ENCODE assay signal across 17 cellular contexts in the genomic region with DNA sequence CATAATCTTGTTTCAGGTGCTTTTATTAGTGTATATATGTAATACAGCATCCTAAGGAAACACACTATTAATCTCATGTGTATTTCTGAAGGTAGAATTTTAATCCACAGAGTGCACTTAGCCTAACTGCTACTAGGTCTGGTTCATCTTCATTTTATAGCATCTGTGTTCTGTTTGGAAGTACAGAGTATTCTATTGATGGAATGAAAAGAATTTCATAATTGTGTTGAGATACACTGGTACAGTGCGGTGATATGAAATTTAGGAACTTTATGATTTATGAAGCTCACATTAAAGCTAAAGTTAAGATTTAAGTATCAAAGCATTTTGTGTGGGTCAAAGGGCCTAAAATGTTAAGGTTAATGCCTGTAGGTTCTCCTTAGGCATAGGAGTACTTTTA. TPM values are rescaled to one million over a fixed set of nuclear protein-coding genes. Genes with fewer than 3 reads are reported as not detected.
DNase-seq lines count a peak whose midpoint lies in the region; ATAC-seq and TF ChIP-seq lines count a peak whose summit lies in the region.
"Had no signal": no experiment of that assay in that cellular context is flagged by ENCODE, and none has a peak within 500 bp of the region (broad histone marks: within the 10 kb centered on the region; RNA-seq: fewer than 3 reads in every experiment).

No MANE protein-coding gene starts in this region.

- H3K4me1 ChIP-seq in endocrine pancreas (ENCODE audit: control insufficient read depth, insufficient read depth, low read length) (peaks cover 46% of the 10 kb centered on the region), spleen (peaks cover 0 to 5% (median 0%) of the 10 kb centered on the region in 6 donors)
- H3K4me1 ChIP-seq: Caco-2 had no signal

- peaks cover 2% of the 10 kb centered on the region for H3K9me3 Mint-ChIP-seq in nephron
- H3K9me3 Mint-ChIP-seq in activated CD4-positive, alpha-beta T cell treated with anti-CD3 and anti-CD28 coated beads for 36 hours (ENCODE audit: low read depth) = peaks cover 4% of the 10 kb centered on the region

- H3K9ac ChIP-seq in SK-N-MC (ENCODE audit: insufficient read length) (no peak overlapping the region), endocrine pancreas (ENCODE audit: control insufficient read depth, insufficient read depth, low read length) (no peak overlapping the region)
- H3K9ac ChIP-seq: KMS-11 had no signal

- no peak for TF ChIP-seq POLR2A in spleen (IDR thresholded peaks at IDR 0.05)

- H3K27ac ChIP-seq in SK-N-MC = no peak overlapping the region
- peak overlapping the region in 3 of 8 donors; percentile 14 to 35 (median 23) for H3K27ac ChIP-seq in spleen
- H3K27ac ChIP-seq: KMS-11 had no signal

- H3K36me3 ChIP-seq in SK-N-MC (ENCODE audit: insufficient read depth, low read length) (peaks cover 30% of the 10 kb centered on the region; the same call in 1 of the 2 replicates), endocrine pancreas (ENCODE audit: control insufficient read depth, insufficient read depth, low read length) (no peaks in the 10 kb centered on the region), spleen (peaks cover 0 to 13% (median 0%) of the 10 kb centered on the region in 6 donors)

- intact Hi-C loops in spleen (cut with DNase I; ENCODE audit: low total_unique reads) = no loop called here
- intact Hi-C loops in activated CD4-positive, alpha-beta T cell treated with anti-CD3 and anti-CD28 coated beads for 36 hours (cut with DNase I, micrococcal nuclease) = no loop called here

- no peak for DNase-seq in SK-N-MC (ENCODE audit: low read depth, low spot score)
- DNase-seq in spleen = no peak
- DNase-seq in SK-N-DZ (ENCODE audit: low spot score) = no peak
- no peak for DNase-seq in activated CD4-positive, alpha-beta T cell treated with anti-CD3 and anti-CD28 coated beads for 36 hours
- DNase-seq: Caco-2; CD4-positive, CD25-positive, alpha-beta regulatory T cell; EL; NCI-H1048; NCI-H146; NCI-H2081 treated with DMSO at 0.1 percent for 48 hours; NCI-H2227 treated with DMSO at 0.1 percent for 48 hours; NCI-H524 treated with DMSO at 0.1 percent for 48 hours had no signal

- H3K27me3 Mint-ChIP-seq in nephron (ENCODE audit: low read depth) = peaks cover 25% of the 10 kb centered on the region
- peaks cover 27% of the 10 kb centered on the region for H3K27me3 Mint-ChIP-seq in activated CD4-positive, alpha-beta T cell treated with anti-CD3 and anti-CD28 coated beads for 36 hours

- ATAC-seq in HG02678 (IDR thresholded peaks at IDR 0.05; ENCODE audit: unreplicated experiment) = no peak
- ATAC-seq in activated CD4-positive, alpha-beta T cell treated with anti-CD3 and anti-CD28 coated beads for 36 hours = no peak
- ATAC-seq: Panc1 had no signal

- WGBS in spleen, 5 donors = 66 to 85% (median 79%) methylated on average over 1 of the region's 1 CpG

- POLR2A ChIA-PET in activated CD4-positive, alpha-beta T cell treated with anti-CD3 and anti-CD28 coated beads for 36 hours (lab: Charles Lee) = no interaction called here

- peaks cover 8% of the 10 kb centered on the region for H3K4me1 Mint-ChIP-seq in nephron
- peaks cover 5% of the 10 kb centered on the region for H3K4me1 Mint-ChIP-seq in activated CD4-positive, alpha-beta T cell treated with anti-CD3 and anti-CD28 coated beads for 36 hours

- TF ChIP-seq CTCF in nephron (IDR thresholded peaks at IDR 0.05; ENCODE audit: unreplicated experiment in 3 of 3) (no peak), spleen (IDR thresholded peaks at IDR 0.05 in 8 of 11, conservative IDR thresholded peaks at IDR 0.05 in 3 of 11) (no peak)

- H3K4me3 ChIP-seq in SK-N-MC (peak overlapping the region; percentile 76), endocrine pancreas (ENCODE audit: control insufficient read depth, insufficient read depth, low read length) (peak overlapping the region; percentile 96), spleen (peak overlapping the region; percentile 22 to 75 (median 58))

- CTCF ChIA-PET in activated CD4-positive, alpha-beta T cell treated with anti-CD3 and anti-CD28 coated beads for 36 hours (lab: Charles Lee) = no interaction called here

- H3K4me3 Mint-ChIP-seq in nephron = peak overlapping the region; percentile 17 to 70 (median 22)
- H3K4me3 Mint-ChIP-seq in activated CD4-positive, alpha-beta T cell treated with anti-CD3 and anti-CD28 coated beads for 36 hours = no peak overlapping the region
- H3K4me3 Mint-ChIP-seq: CD4-positive, CD25-positive, alpha-beta regulatory T cell had no signal

- H3K9me3 ChIP-seq in SK-N-MC (ENCODE audit: low read depth, low read length) = no peaks in the 10 kb centered on the region
- H3K9me3 ChIP-seq in endocrine pancreas (ENCODE audit: control insufficient read depth, low read length) = no peaks in the 10 kb centered on the region
- H3K9me3 ChIP-seq in spleen = peaks cover 0 to 20% (median 0%) of the 10 kb centered on the region in 8 donors

- no peak overlapping the region for H3K27ac Mint-ChIP-seq in nephron
- no peak overlapping the region for H3K27ac Mint-ChIP-seq in activated CD4-positive, alpha-beta T cell treated with anti-CD3 and anti-CD28 coated beads for 36 hours
- H3K27ac Mint-ChIP-seq: CD4-positive, CD25-positive, alpha-beta regulatory T cell had no signal

- peaks cover 22% of the 10 kb centered on the region for H3K36me3 Mint-ChIP-seq in nephron (ENCODE audit: low read depth)
- peaks cover 8% of the 10 kb centered on the region for H3K36me3 Mint-ChIP-seq in activated CD4-positive, alpha-beta T cell treated with anti-CD3 and anti-CD28 coated beads for 36 hours (ENCODE audit: low read depth)
- H3K36me3 Mint-ChIP-seq: CD4-positive, CD25-positive, alpha-beta regulatory T cell had no signal

- H3K27me3 ChIP-seq in endocrine pancreas (ENCODE audit: control insufficient read depth, insufficient read depth, low read length) (no peaks in the 10 kb centered on the region), spleen (replicated peaks in 1 of 7) (peaks cover 0 to 26% (median 19%) of the 10 kb centered on the region in 7 donors)

RNA-seq across cellular contexts. Expression of a gene that starts 6.0 kb away (rescaled TPM):
- 100 to 1,000 TPM; 140 to 240 (median 229) TPM for total RNA-seq in spleen
- polyA plus RNA-seq in spleen = 1 to 10 TPM; 2.7 to 9.1 (median 4.4) TPM
- polyA plus RNA-seq in SK-N-DZ (2014; cell fraction: cytosol; rRNA removed) = 3.5 and 3.7 TPM in 2 replicates
- polyA plus RNA-seq in SK-N-DZ (2014; cell fraction: nucleus; rRNA removed) = 1.6 and 1.8 TPM in 2 replicates
- total RNA-seq in activated CD4-positive, alpha-beta T cell treated with anti-CD3 and anti-CD28 coated beads for 36 hours = not detected
- total RNA-seq: Caco-2; CD4-positive, CD25-positive, alpha-beta regulatory T cell had no signal
- polyA plus RNA-seq: CD4-positive, CD25-positive, alpha-beta regulatory T cell had no signal

Comparison
In these comparisons a context has a peak if more than half of its experiments do, and no peak if none do; other contexts are left out.
1. RNA of a gene that starts 6.0 kb away (total RNA-seq): 140 to 240 TPM in spleen; not detected in activated CD4-positive, alpha-beta T cell treated with anti-CD3 and anti-CD28 coated beads for 36 hours; every median in the first group is over 100 times any median in the second.
2. Peak in every context shown above with its lines, with median percentiles within 50 percentile points of each other: H3K4me3 ChIP-seq.